ENCODE assay signal across 9 cellular contexts in the genomic region with DNA sequence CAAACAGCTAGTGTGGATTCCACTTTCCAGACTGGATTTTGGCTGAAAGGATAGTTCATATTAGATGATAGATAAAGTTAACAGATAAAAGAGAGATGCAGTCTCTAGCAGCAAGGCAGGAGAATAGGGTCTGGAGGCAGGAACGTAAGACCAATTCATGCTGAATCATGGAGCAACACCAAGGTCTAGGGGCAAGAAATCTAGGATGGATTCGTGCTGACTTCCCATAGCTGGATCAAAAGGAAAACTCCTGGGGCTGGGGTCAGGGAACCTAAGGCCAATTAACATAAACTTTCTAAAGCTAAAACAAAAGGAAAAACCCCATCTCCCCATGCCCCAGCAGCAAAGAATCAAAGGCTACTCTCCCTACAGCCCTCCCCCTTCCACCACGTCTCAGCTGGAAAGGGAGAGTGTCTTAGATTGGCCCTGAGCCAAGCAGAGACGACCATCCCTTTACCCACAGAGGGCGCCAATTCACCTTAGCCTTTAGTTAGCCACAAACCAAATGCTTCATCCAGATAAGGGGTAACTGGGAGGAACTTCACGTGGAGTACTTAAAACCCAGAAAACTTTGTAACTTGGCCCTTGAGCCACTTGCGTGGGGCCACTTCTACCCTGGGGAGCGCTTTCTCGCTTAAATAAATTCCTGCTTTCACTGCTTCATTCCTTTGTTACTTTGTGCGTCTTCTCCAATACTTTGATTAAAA. TPM values are rescaled to one million over a fixed set of nuclear protein-coding genes. Genes with fewer than 3 reads are reported as not detected.
DNase-seq lines count a peak whose midpoint lies in the region; ATAC-seq and TF ChIP-seq lines count a peak whose summit lies in the region.
"Had no signal": no experiment of that assay in that cellular context is flagged by ENCODE, and none has a peak within 500 bp of the region (broad histone marks: within the 10 kb centered on the region; RNA-seq: fewer than 3 reads in every experiment).

No MANE protein-coding gene starts in this region.

- peak; percentile 76 for ATAC-seq in effector memory CD8-positive, alpha-beta T cell (replicated peaks)
- ATAC-seq in natural killer cell treated with Interleukin-12 subunit alpha and Interleukin-12 subunit beta and Interleukin-15 and Interleukin-18, amount 100 ng/mL, for 72 hours, result peak; percentile 74 to 80
- ATAC-seq in GM21717 (IDR thresholded peaks at IDR 0.05; ENCODE audit: unreplicated experiment), result no peak

- no peak overlapping the region for H2BK120ac ChIP-seq in H9 (ENCODE audit: low read depth, low read length, poor library complexity, severe bottlenecking)

- H3K4me2 ChIP-seq in H9 (ENCODE audit: insufficient read depth, insufficient read length, low read length), result no peak overlapping the region

- no peak overlapping the region for H4K5ac ChIP-seq in H9 (ENCODE audit: insufficient read length, low read depth, low read length)

- H2BK12ac ChIP-seq in H9 (ENCODE audit: insufficient read length, low read depth, low read length), result no peak overlapping the region

- H3K23ac ChIP-seq in H9 (ENCODE audit: insufficient read length, low read depth, low read length), result no peak overlapping the region

- H3K4me1 Mint-ChIP-seq in H9, result peaks cover 8 to 12% of the 10 kb centered on the region in 2 experiments
- peaks cover 2 to 9% of the 10 kb centered on the region in 2 donors for H3K4me1 Mint-ChIP-seq in effector memory CD8-positive, alpha-beta T cell (ENCODE audit: low read depth in 2 of 2)
- peaks cover 12 to 13% of the 10 kb centered on the region in 2 donors for H3K4me1 Mint-ChIP-seq in natural killer cell treated with Interleukin-12 subunit alpha and Interleukin-12 subunit beta and Interleukin-15 and Interleukin-18, amount 100 ng/mL, for 72 hours (ENCODE audit: low read depth in 2 of 2)

- H3K9me3 ChIP-seq in H9 (ENCODE audit: control insufficient read depth, low read depth, low read length), result no peaks in the 10 kb centered on the region
- H3K9me3 ChIP-seq in testis, result no peaks in the 10 kb centered on the region

- H3K23me2 ChIP-seq in H9 (ENCODE audit: insufficient read length, low read depth, low read length, poor library complexity, severe bottlenecking), result no peaks in the 10 kb centered on the region

- no peak overlapping the region for H3K4me3 ChIP-seq in AG09309 (ENCODE audit: control insufficient read depth, low read depth, low read length)
- no peak overlapping the region for H3K4me3 ChIP-seq in testis

- H2AK5ac ChIP-seq in H9 (ENCODE audit: insufficient read length, low read length), result no peak overlapping the region

- no peak overlapping the region for H3K9ac ChIP-seq in H9 (ENCODE audit: extremely low read depth, insufficient read length, low read length)

- DNase-seq in AG09309 (ENCODE audit: low read depth) (no peak), H9 (peak; percentile 88), NCI-H524 treated with DMSO at 0.1 percent for 48 hours (lab: John Stamatoyannopoulos, UW) (peak; percentile 8), testis (peak; percentile 65)
- peak; percentile 75 for DNase-seq in activated CD4-positive, alpha-beta T cell treated with anti-CD3 and anti-CD28 coated beads for 48 hours
- peak; percentile 54 to 60 (median 57) for DNase-seq in effector memory CD8-positive, alpha-beta T cell
- DNase-seq in natural killer cell treated with Interleukin-12 subunit alpha and Interleukin-12 subunit beta and Interleukin-15 and Interleukin-18, amount 100 ng/mL, for 72 hours (ENCODE audit: low spot score), result peak; percentile 71

- TF ChIP-seq CTCF in AG09309 (IDR thresholded peaks at IDR 0.05; ENCODE audit: control insufficient read depth, insufficient read depth, low read depth, low read length, missing control alignments), result peak; percentile 32
- peak; percentile 82 for TF ChIP-seq CTCF in H9 (conservative IDR thresholded peaks at IDR 0.05)
- peak in 2 of 3 experiments; percentile 17 to 25 for TF ChIP-seq CTCF in testis (IDR thresholded peaks at IDR 0.05)

- no peak overlapping the region for H3K4ac ChIP-seq in H9 (ENCODE audit: low read depth, low read length)

- WGBS in H9 (ENCODE audit: extremely low coverage, insufficient read length, low lambda C conversion rate), result no CpG with 5 or more reads among the region's 10 CpGs
- WGBS in testis, 2 donors, result 32 to 35% methylated on average over 10 of the region's 10 CpGs

- no peak overlapping the region for H2BK15ac ChIP-seq in H9 (ENCODE audit: low read depth, low read length)

- H4K20me1 ChIP-seq in H9 (ENCODE audit: control insufficient read depth, insufficient read depth, insufficient read length), result no peaks in the 10 kb centered on the region

- no peak overlapping the region for H4K91ac ChIP-seq in H9 (ENCODE audit: insufficient read length, low read depth, low read length)

- H3K27ac ChIP-seq in H9 (ENCODE audit: insufficient read length, low read depth, low read length) (no peak overlapping the region), testis (no peak overlapping the region)

- no peaks in the 10 kb centered on the region for H3K79me2 ChIP-seq in H9 (ENCODE audit: insufficient read depth, low read length)

- no peak overlapping the region for H3K14ac ChIP-seq in H9 (ENCODE audit: insufficient read depth, low read length)

- no peaks in the 10 kb centered on the region for H3K36me3 Mint-ChIP-seq in H9 (ENCODE audit: insufficient read depth in 1 of 3, low read depth in 3 of 3)
- no peaks in the 10 kb centered on the region for H3K36me3 Mint-ChIP-seq in effector memory CD8-positive, alpha-beta T cell (ENCODE audit: insufficient read depth)
- no peaks in the 10 kb centered on the region for H3K36me3 Mint-ChIP-seq in natural killer cell treated with Interleukin-12 subunit alpha and Interleukin-12 subunit beta and Interleukin-15 and Interleukin-18, amount 100 ng/mL, for 72 hours

- H2BK5ac ChIP-seq in H9 (ENCODE audit: insufficient read length, low read length), result no peak overlapping the region

- intact Hi-C loops in testis (cut with DNase I; ENCODE audit: low total_unique reads), result no loop called here

- peaks cover 31% of the 10 kb centered on the region for H3K27me3 Mint-ChIP-seq in H9 (ENCODE audit: low read depth)
- peaks cover 11 to 42% of the 10 kb centered on the region in 2 donors for H3K27me3 Mint-ChIP-seq in effector memory CD8-positive, alpha-beta T cell
- peaks cover 6% of the 10 kb centered on the region in 2 donors for H3K27me3 Mint-ChIP-seq in natural killer cell treated with Interleukin-12 subunit alpha and Interleukin-12 subunit beta and Interleukin-15 and Interleukin-18, amount 100 ng/mL, for 72 hours

- H3K9me3 Mint-ChIP-seq in H9, result no peaks in the 10 kb centered on the region
- no peaks in the 10 kb centered on the region for H3K9me3 Mint-ChIP-seq in effector memory CD8-positive, alpha-beta T cell
- H3K9me3 Mint-ChIP-seq in natural killer cell treated with Interleukin-12 subunit alpha and Interleukin-12 subunit beta and Interleukin-15 and Interleukin-18, amount 100 ng/mL, for 72 hours, result no peaks in the 10 kb centered on the region

- H3K79me1 ChIP-seq in H9 (ENCODE audit: insufficient read depth, low read depth, low read length, poor library complexity, severe bottlenecking), result no peaks in the 10 kb centered on the region

- H3K56ac ChIP-seq in H9 (ENCODE audit: insufficient read length, low read depth, low read length), result no peak overlapping the region

- 0 out of 7 replicates have a peak overlapping the region, but pooled peaks of 1 of the 3 experiments have one; percentile 12 for H3K27ac Mint-ChIP-seq in H9
- H3K27ac Mint-ChIP-seq in effector memory CD8-positive, alpha-beta T cell, result peak overlapping the region in 1 of 2 donors; percentile 42
- H3K27ac Mint-ChIP-seq in natural killer cell treated with Interleukin-12 subunit alpha and Interleukin-12 subunit beta and Interleukin-15 and Interleukin-18, amount 100 ng/mL, for 72 hours, result peak overlapping the region in 1 of 2 donors; percentile 53

- H4K8ac ChIP-seq in H9 (replicated peaks; ENCODE audit: insufficient read length, low read depth, low read length), result no peak overlapping the region

- H3T11ph ChIP-seq in H9 (ENCODE audit: low read length), result no peak overlapping the region

- no peak overlapping the region for H3K18ac ChIP-seq in H9 (ENCODE audit: insufficient read length, low read depth, low read length)

- no peaks in the 10 kb centered on the region for H3K4me1 ChIP-seq in H9 (ENCODE audit: insufficient read depth, low read length)
- H3K4me1 ChIP-seq in testis, result peaks cover 4% of the 10 kb centered on the region

- no peak overlapping the region for H2BK20ac ChIP-seq in H9 (ENCODE audit: low read depth, low read length, poor library complexity, severe bottlenecking)

- no peak overlapping the region for H2AFZ ChIP-seq in H9 (ENCODE audit: low read length)

- H3K27me3 ChIP-seq in H9 (ENCODE audit: insufficient read depth, low read length) (no peaks in the 10 kb centered on the region), testis (no peaks in the 10 kb centered on the region)

- H3K4me3 Mint-ChIP-seq in H9, result no peak overlapping the region; a peak in 1 of 5 replicates
- H3K4me3 Mint-ChIP-seq in effector memory CD8-positive, alpha-beta T cell, result no peak overlapping the region
- H3K4me3 Mint-ChIP-seq in natural killer cell treated with Interleukin-12 subunit alpha and Interleukin-12 subunit beta and Interleukin-15 and Interleukin-18, amount 100 ng/mL, for 72 hours, result peak overlapping the region; percentile 5

- no peak for TF ChIP-seq POLR2A in testis (IDR thresholded peaks at IDR 0.05)

- H3K36me3 ChIP-seq in testis (ENCODE audit: low read depth, missing control alignments), result no peaks in the 10 kb centered on the region

RNA-seq across cellular contexts. Expression of a gene that starts 7.6 kb away (rescaled TPM):
- total RNA-seq in H9 (2021), result not detected in 2 replicates
- total RNA-seq in natural killer cell treated with Interleukin-12 subunit alpha and Interleukin-12 subunit beta and Interleukin-15 and Interleukin-18, amount 100 ng/mL, for 72 hours, result under 1 TPM in 1 of 2 donors, not detected in 1; 0.38 TPM
- total RNA-seq in testis, result under 1 TPM; 0.16 to 0.93 TPM
- 1.4 TPM for polyA plus RNA-seq in testis (ENCODE audit: insufficient read depth, low read depth, low replicate concordance)
- polyA plus RNA-seq: neural cell had no signal

RNA-seq across cellular contexts. Expression of a gene that starts 50.7 kb away (rescaled TPM):
- total RNA-seq in H9 (2021), result not detected in 2 replicates
- not detected for total RNA-seq in natural killer cell treated with Interleukin-12 subunit alpha and Interleukin-12 subunit beta and Interleukin-15 and Interleukin-18, amount 100 ng/mL, for 72 hours
- not detected for total RNA-seq in testis
- not detected for polyA plus RNA-seq in testis (ENCODE audit: insufficient read depth, low read depth, low replicate concordance)
- polyA plus RNA-seq: neural cell had no signal

RNA-seq across cellular contexts. Expression of a gene that starts 56.6 kb away (rescaled TPM):
- total RNA-seq in H9 (2021) (not detected in 2 replicates), testis (not detected)
- total RNA-seq in natural killer cell treated with Interleukin-12 subunit alpha and Interleukin-12 subunit beta and Interleukin-15 and Interleukin-18, amount 100 ng/mL, for 72 hours, result 1 to 10 TPM in 1 of 2 donors, not detected in 1; 1.0 TPM
- polyA plus RNA-seq in testis (ENCODE audit: insufficient read depth, low read depth, low replicate concordance), result not detected
- polyA plus RNA-seq: neural cell had no signal

Comparison
In these comparisons a context has a peak if more than half of its experiments do, and no peak if none do; other contexts are left out.
1. CTCF ChIP-seq: peak in every context shown above with its lines; median percentile 82 in H9; 32 in AG09309; 21 in testis.